In the genomic region with DNA sequence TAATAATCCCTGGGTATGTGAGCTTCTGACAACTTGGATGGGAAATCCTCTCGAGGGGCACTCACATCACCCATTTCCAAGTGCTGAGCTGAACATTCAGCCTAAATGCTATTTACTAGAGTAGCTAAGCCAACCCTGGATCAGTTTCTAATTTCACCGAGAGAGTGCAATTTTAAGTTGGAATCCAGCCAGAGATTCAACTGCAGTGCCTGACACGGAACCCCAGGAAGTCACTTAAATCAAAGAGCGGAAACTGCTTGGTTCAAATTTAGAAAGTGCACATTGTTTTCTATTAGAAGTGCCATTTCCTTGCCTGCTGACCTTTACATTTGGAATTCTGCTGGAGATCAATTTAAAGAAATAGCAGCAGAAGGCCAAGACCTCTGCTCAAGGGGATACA, we compare ENCODE assay signal across 1 cellular context.
TF ChIP-seq lines count a peak whose summit lies in the region.

No MANE protein-coding gene starts in this region.

TF ChIP-seq in HEK293, 187 proteins besides CTCF, POLR2A, EP300 and RAD21 (continued from another document):
- TF ChIP-seq, protein P1, sequence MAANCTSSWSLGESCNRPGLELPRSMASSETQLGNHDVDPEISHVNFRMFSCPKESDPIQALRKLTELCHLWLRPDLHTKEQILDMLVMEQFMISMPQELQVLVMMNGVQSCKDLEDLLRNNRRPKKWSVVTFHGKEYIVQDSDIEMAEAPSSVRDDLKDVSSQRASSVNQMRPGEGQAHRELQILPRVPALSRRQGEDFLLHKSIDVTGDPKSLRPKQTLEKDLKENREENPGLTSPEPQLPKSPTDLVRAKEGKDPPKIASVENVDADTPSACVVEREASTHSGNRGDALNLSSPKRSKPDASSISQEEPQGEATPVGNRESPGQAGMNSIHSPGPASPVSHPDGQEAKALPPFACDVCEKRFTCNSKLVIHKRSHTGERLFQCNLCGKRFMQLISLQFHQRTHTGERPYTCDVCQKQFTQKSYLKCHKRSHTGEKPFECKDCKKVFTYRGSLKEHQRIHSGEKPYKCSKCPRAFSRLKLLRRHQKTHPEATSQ (tag by site-specific recombination; IDR thresholded peaks at IDR 0.05) = no peak
- TF ChIP-seq ZBTB44 (tag by site-specific recombination; IDR thresholded peaks at IDR 0.05) (peak; percentile 95), ZNF521 (tag by site-specific recombination; IDR thresholded peaks at IDR 0.05) (no peak), TCF7L2 (IDR thresholded peaks at IDR 0.05; ENCODE audit: borderline replicate concordance, low read depth, low read length) (peak; percentile 40; the same call in 1 of the 2 replicates), ZNF610 (tag by site-specific recombination; IDR thresholded peaks at IDR 0.05; ENCODE audit: borderline replicate concordance) (no peak), SP7 (tag by site-specific recombination; IDR thresholded peaks at IDR 0.05) (0 out of 2 replicates have a peak, but pooled peaks have one; percentile 27), ZNF266 (tag by site-specific recombination; IDR thresholded peaks at IDR 0.05; ENCODE audit: low read depth) (no peak), ZNF354C (tag by site-specific recombination; IDR thresholded peaks at IDR 0.05; ENCODE audit: borderline replicate concordance, low read depth) (no peak), ZNF529 (tag by site-specific recombination; IDR thresholded peaks at IDR 0.05; ENCODE audit: insufficient replicate concordance) (no peak), ZNF132 (tag by site-specific recombination; IDR thresholded peaks at IDR 0.05; ENCODE audit: borderline replicate concordance) (no peak), ZIC2 (tag by site-specific recombination; IDR thresholded peaks at IDR 0.05) (peak; percentile 41; the same call in 1 of the 2 replicates), GLIS1 (tag by site-specific recombination; IDR thresholded peaks at IDR 0.05) (peak; percentile 41; the same call in 1 of the 2 replicates), ZNF350 (tag by site-specific recombination; IDR thresholded peaks at IDR 0.05) (no peak), ZBTB6 (tag by site-specific recombination; IDR thresholded peaks at IDR 0.05) (no peak), PRDM1 (tag by site-specific recombination; IDR thresholded peaks at IDR 0.05) (peak; percentile 33; the same call in 1 of the 2 replicates), TRIM28 (IDR thresholded peaks at IDR 0.05; ENCODE audit: borderline replicate concordance, low read length) (peak; percentile 77), ZEB2 (tag by site-specific recombination; IDR thresholded peaks at IDR 0.05) (0 out of 2 replicates have a peak, but pooled peaks have one; percentile 45), ZBTB17 (tag by site-specific recombination; IDR thresholded peaks at IDR 0.05) (peak; percentile 80), PRDM6 (tag by site-specific recombination; IDR thresholded peaks at IDR 0.05) (peak; percentile 72), ZNF596 (tag by site-specific recombination; IDR thresholded peaks at IDR 0.05) (no peak), PRDM4 (tag by site-specific recombination; IDR thresholded peaks at IDR 0.05) (peak; percentile 81), ZNF214 (tag by site-specific recombination; IDR thresholded peaks at IDR 0.05; ENCODE audit: borderline replicate concordance) (no peak), ZSCAN30 (tag by site-specific recombination; IDR thresholded peaks at IDR 0.05) (peak; percentile 14; the same call in 1 of the 2 replicates), ZNF394 (tag by site-specific recombination; IDR thresholded peaks at IDR 0.05; ENCODE audit: borderline replicate concordance) (peak; percentile 46; the same call in 1 of the 2 replicates)
- TF ChIP-seq, protein P2, sequence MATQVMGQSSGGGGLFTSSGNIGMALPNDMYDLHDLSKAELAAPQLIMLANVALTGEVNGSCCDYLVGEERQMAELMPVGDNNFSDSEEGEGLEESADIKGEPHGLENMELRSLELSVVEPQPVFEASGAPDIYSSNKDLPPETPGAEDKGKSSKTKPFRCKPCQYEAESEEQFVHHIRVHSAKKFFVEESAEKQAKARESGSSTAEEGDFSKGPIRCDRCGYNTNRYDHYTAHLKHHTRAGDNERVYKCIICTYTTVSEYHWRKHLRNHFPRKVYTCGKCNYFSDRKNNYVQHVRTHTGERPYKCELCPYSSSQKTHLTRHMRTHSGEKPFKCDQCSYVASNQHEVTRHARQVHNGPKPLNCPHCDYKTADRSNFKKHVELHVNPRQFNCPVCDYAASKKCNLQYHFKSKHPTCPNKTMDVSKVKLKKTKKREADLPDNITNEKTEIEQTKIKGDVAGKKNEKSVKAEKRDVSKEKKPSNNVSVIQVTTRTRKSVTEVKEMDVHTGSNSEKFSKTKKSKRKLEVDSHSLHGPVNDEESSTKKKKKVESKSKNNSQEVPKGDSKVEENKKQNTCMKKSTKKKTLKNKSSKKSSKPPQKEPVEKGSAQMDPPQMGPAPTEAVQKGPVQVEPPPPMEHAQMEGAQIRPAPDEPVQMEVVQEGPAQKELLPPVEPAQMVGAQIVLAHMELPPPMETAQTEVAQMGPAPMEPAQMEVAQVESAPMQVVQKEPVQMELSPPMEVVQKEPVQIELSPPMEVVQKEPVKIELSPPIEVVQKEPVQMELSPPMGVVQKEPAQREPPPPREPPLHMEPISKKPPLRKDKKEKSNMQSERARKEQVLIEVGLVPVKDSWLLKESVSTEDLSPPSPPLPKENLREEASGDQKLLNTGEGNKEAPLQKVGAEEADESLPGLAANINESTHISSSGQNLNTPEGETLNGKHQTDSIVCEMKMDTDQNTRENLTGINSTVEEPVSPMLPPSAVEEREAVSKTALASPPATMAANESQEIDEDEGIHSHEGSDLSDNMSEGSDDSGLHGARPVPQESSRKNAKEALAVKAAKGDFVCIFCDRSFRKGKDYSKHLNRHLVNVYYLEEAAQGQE (tag by site-specific recombination; IDR thresholded peaks at IDR 0.05) = no peak
- TF ChIP-seq, protein P3, sequence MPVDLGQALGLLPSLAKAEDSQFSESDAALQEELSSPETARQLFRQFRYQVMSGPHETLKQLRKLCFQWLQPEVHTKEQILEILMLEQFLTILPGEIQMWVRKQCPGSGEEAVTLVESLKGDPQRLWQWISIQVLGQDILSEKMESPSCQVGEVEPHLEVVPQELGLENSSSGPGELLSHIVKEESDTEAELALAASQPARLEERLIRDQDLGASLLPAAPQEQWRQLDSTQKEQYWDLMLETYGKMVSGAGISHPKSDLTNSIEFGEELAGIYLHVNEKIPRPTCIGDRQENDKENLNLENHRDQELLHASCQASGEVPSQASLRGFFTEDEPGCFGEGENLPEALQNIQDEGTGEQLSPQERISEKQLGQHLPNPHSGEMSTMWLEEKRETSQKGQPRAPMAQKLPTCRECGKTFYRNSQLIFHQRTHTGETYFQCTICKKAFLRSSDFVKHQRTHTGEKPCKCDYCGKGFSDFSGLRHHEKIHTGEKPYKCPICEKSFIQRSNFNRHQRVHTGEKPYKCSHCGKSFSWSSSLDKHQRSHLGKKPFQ (tag by site-specific recombination; IDR thresholded peaks at IDR 0.05) = 0 out of 2 replicates have a peak, but pooled peaks have one; percentile 14
